ENCODE assay signal across 10 cellular contexts in genomic region chr5:16539169-16539666, GRCh38.
DNase-seq lines count a peak whose midpoint lies in the region; ATAC-seq and TF ChIP-seq lines count a peak whose summit lies in the region.
"Had no signal": no experiment of that assay in that cellular context is flagged by ENCODE, and none has a peak within 500 bp of the region (broad histone marks: within the 10 kb centered on the region; RNA-seq: fewer than 3 reads in every experiment).

No MANE protein-coding gene starts in this region.

- DNase-seq in Calu3, result peak; percentile 45
- no peak for DNase-seq in WTC11 (ENCODE audit: low spot score)
- peak; percentile 89 for DNase-seq in Right ventricle myocardium inferior (ENCODE audit: missing footprints)
- peak; percentile 99 for DNase-seq in renal cortical epithelial cell (ENCODE audit: low read depth)
- no peak for DNase-seq in NCI-H1417 treated with DMSO at 0.1 percent for 48 hours (lab: John Stamatoyannopoulos, UW)
- no peak for DNase-seq in T-cell
- DNase-seq in naive thymus-derived CD4-positive, alpha-beta T cell, result no peak
- no peak for DNase-seq in SIG-M5 (lab: John Stamatoyannopoulos, UW)
- DNase-seq: H9, NCI-H2029 had no signal

- H3K4me3 ChIP-seq in naive thymus-derived CD4-positive, alpha-beta T cell (ENCODE audit: low read length), result no peak overlapping the region

- H3K27ac ChIP-seq in naive thymus-derived CD4-positive, alpha-beta T cell (ENCODE audit: low read depth, low read length), result no peak overlapping the region

- H3K9me3 Mint-ChIP-seq in Calu3 (ENCODE audit: low read depth, unreplicated experiment), result no peaks in the 10 kb centered on the region
- peaks cover 8% of the 10 kb centered on the region; the same call in 1 of the 2 replicates for H3K9me3 Mint-ChIP-seq in WTC11
- H3K9me3 Mint-ChIP-seq in T-cell, result no peaks in the 10 kb centered on the region
- H3K9me3 Mint-ChIP-seq in naive thymus-derived CD4-positive, alpha-beta T cell, result peaks cover 0 to 1% (median 0%) of the 10 kb centered on the region in 11 donors
- H3K9me3 Mint-ChIP-seq: H9 had no signal

- H3K4me3 Mint-ChIP-seq in Calu3 (ENCODE audit: low read depth, unreplicated experiment) (peak overlapping the region; percentile 32), WTC11 (no peak overlapping the region), T-cell (no peak overlapping the region)
- peak overlapping the region in 3 of 10 donors; percentile 7 to 32 (median 18) for H3K4me3 Mint-ChIP-seq in naive thymus-derived CD4-positive, alpha-beta T cell
- H3K4me3 Mint-ChIP-seq: H9 had no signal

- BruUV-seq in Calu3 (replicated peaks; lab: Mats Ljungman, UMichigan), result no TSS peak

- ATAC-seq in WTC11 (no peak), Right ventricle myocardium inferior (peak; percentile 96), T-cell (replicated peaks in 1 of 4) (no peak)
- no peak for ATAC-seq in naive thymus-derived CD4-positive, alpha-beta T cell

- H3K4me1 Mint-ChIP-seq in Calu3 (ENCODE audit: low read depth, unreplicated experiment) (peaks cover 35% of the 10 kb centered on the region), WTC11 (0 out of 2 replicates have a peak, but pooled peaks cover 7% of the 10 kb centered on the region), T-cell (peaks cover 73 to 79% (median 74%) of the 10 kb centered on the region in 3 donors)
- peaks cover 29 to 97% (median 90%) of the 10 kb centered on the region in 7 donors for H3K4me1 Mint-ChIP-seq in naive thymus-derived CD4-positive, alpha-beta T cell

- H3K36me3 Mint-ChIP-seq in Calu3 (ENCODE audit: insufficient read depth, unreplicated experiment) (no peaks in the 10 kb centered on the region), WTC11 (no peaks in the 10 kb centered on the region), T-cell (peaks cover 37% of the 10 kb centered on the region)
- peaks cover 3 to 48% (median 21%) of the 10 kb centered on the region in 5 donors for H3K36me3 Mint-ChIP-seq in naive thymus-derived CD4-positive, alpha-beta T cell

- H3K27me3 ChIP-seq in naive thymus-derived CD4-positive, alpha-beta T cell (ENCODE audit: control insufficient read depth in 2 of 2, insufficient read depth in 2 of 2, low read length in 2 of 2), result no peaks in the 10 kb centered on the region

- H3K27me3 Mint-ChIP-seq in Calu3 (ENCODE audit: unreplicated experiment) (no peaks in the 10 kb centered on the region), WTC11 (ENCODE audit: low read depth) (no peaks in the 10 kb centered on the region; the same call in 1 of the 2 replicates), T-cell (no peaks in the 10 kb centered on the region)
- H3K27me3 Mint-ChIP-seq in naive thymus-derived CD4-positive, alpha-beta T cell, result no peaks in the 10 kb centered on the region

- peaks cover 0 to 8% (median 0%) of the 10 kb centered on the region in 3 experiments for H3K36me3 ChIP-seq in naive thymus-derived CD4-positive, alpha-beta T cell (ENCODE audit: control insufficient read depth in 2 of 3, insufficient read depth in 3 of 3, low read length in 3 of 3)

- H3K27ac Mint-ChIP-seq in Calu3 (ENCODE audit: unreplicated experiment), result peak overlapping the region; percentile 52
- 0 out of 2 replicates have a peak overlapping the region, but pooled peaks have one; percentile 8 for H3K27ac Mint-ChIP-seq in WTC11
- H3K27ac Mint-ChIP-seq in T-cell, result no peak overlapping the region
- H3K27ac Mint-ChIP-seq in naive thymus-derived CD4-positive, alpha-beta T cell, result peak overlapping the region in 3 of 9 donors; percentile 52 to 63 (median 60)
- H3K27ac Mint-ChIP-seq: H9 had no signal

- intact Hi-C loops in Calu3 (cut with micrococcal nuclease; ENCODE audit: unreplicated experiment) (no loop called here), Right ventricle myocardium inferior (cut with DNase I) (loop anchor here (2.0 kb wide), 1 partner anchor 30 kb away; no protein-coding TSS in a partner anchor)
- intact Hi-C loops in naive thymus-derived CD4-positive, alpha-beta T cell (cut with micrococcal nuclease), result no loop called here

- POLR2A ChIA-PET in WTC11 (lab: Charles Lee) (no interaction called here), T-cell (lab: Charles Lee) (interaction anchor here in 1 of 2 donors (0.7 to 0.9 kb wide), 2 partner anchors 8 to 124 kb away, joined by 3 to 5 read pairs; no protein-coding TSS in a partner anchor)
- POLR2A ChIA-PET in naive thymus-derived CD4-positive, alpha-beta T cell (lab: Charles Lee), result no interaction called here

- H3K9me3 ChIP-seq in naive thymus-derived CD4-positive, alpha-beta T cell (ENCODE audit: control insufficient read depth in 2 of 3, low read length in 3 of 3), result no peaks in the 10 kb centered on the region

- H3K4me1 ChIP-seq in naive thymus-derived CD4-positive, alpha-beta T cell (ENCODE audit: control insufficient read depth in 2 of 2, insufficient read depth in 2 of 2, low read length in 2 of 2), result peaks cover 0 to 14% of the 10 kb centered on the region in 2 donors

- TF ChIP-seq CTCF in Calu3 (IDR thresholded peaks at IDR 0.05; ENCODE audit: unreplicated experiment) (no peak), WTC11 (IDR thresholded peaks at IDR 0.05) (no peak)

- CTCF ChIA-PET in Calu3 (lab: Charles Lee) (interaction anchor here (0.9 to 1.3 kb wide), 2 partner anchors 10 to 11 kb away, joined by 4 read pairs; no protein-coding TSS in a partner anchor), WTC11 (lab: Charles Lee) (interaction anchor here (1.6 to 2.7 kb wide), 2 partner anchors 11 to 13 kb away, joined by 3 to 13 read pairs; no protein-coding TSS in a partner anchor), T-cell (lab: Charles Lee) (interaction anchor here in 1 of 2 donors (0.6 kb wide), 1 partner anchor 137 kb away, joined by 3 read pairs; no protein-coding TSS in a partner anchor)
- CTCF ChIA-PET in naive thymus-derived CD4-positive, alpha-beta T cell (lab: Charles Lee), result interaction anchor here (0.5 kb wide), 1 partner anchor 255 kb away, joined by 4 read pairs; no protein-coding TSS in a partner anchor

TF ChIP-seq in WTC11, 78 proteins besides CTCF, POLR2A, EP300 and RAD21:
- TF ChIP-seq GABPB1 (CRISPR knock-in tag; IDR thresholded peaks at IDR 0.05) (peak; percentile 18; the same call in 1 of the 2 replicates), CDX4 (CRISPR knock-in tag; IDR thresholded peaks at IDR 0.05; ENCODE audit: borderline replicate concordance) (no peak)
TF ChIP-seq in WTC11: peak in this region for 1.

Comparison
In these comparisons a context has a peak if more than half of its experiments do, and no peak if none do; other contexts are left out.
1. DNase-seq: peak in Calu3 (single experiment), Right ventricle myocardium inferior (single experiment) and renal cortical epithelial cell (single experiment); none in WTC11 (single experiment), NCI-H1417 treated with DMSO at 0.1 percent for 48 hours (single experiment), T-cell (0 of 34), naive thymus-derived CD4-positive, alpha-beta T cell (0 of 9) and SIG-M5 (single experiment).
2. H3K27ac Mint-ChIP-seq: peak in Calu3 (single experiment) and WTC11 (single experiment); none in T-cell (0 of 2).